10 cellular contexts compared by ENCODE assay signal in the genomic region with DNA sequence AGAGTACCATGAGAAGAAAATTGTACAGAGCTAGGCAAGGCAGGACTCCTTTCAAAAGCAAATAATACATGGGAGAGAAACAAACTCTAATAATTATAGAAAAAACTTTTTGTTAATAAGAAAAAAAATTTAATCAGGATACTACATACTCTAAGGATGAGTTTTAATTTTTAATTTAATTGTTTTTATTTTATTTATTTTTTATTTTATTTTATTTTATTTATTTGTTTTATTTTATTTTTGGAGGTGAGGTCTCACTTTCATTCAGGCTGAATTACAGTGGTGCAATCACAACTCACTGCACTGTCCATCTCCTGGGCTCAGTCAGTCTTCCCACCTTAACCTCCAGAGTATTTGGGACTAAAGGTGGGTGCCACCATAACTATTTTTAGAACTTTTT.
"Had no signal": no experiment of that assay in that cellular context is flagged by ENCODE, and none has a peak within 500 bp of the region (broad histone marks: within the 10 kb centered on the region; RNA-seq: fewer than 3 reads in every experiment).

No MANE protein-coding gene starts in this region.

- H3K4me1 Mint-ChIP-seq: GM23338, H9 had no signal

- ATAC-seq: GM23338, HCT116 had no signal

- H3K4me3 Mint-ChIP-seq: GM23338, H9, HFFc6 had no signal

- H3K9me3 Mint-ChIP-seq: GM23338, H9, HFFc6 had no signal

- FAIRE-seq: H1, H54 had no signal

- H3K27ac Mint-ChIP-seq: GM23338, H9, HFFc6 had no signal

- DNase-seq: GM23248, GOT3, H7, H9, HCEC 1CT, HFFc6 had no signal
